Comparison of ENCODE assay signal across 1 cellular context in genomic region chr4:184328022-184328736, GRCh38.
TF ChIP-seq lines count a peak whose summit lies in the region.

No MANE protein-coding gene starts in this region.

TF ChIP-seq in GM12878, 131 proteins besides CTCF, POLR2A, EP300 and RAD21 (continued from another document):
- TF ChIP-seq, protein P1, sequence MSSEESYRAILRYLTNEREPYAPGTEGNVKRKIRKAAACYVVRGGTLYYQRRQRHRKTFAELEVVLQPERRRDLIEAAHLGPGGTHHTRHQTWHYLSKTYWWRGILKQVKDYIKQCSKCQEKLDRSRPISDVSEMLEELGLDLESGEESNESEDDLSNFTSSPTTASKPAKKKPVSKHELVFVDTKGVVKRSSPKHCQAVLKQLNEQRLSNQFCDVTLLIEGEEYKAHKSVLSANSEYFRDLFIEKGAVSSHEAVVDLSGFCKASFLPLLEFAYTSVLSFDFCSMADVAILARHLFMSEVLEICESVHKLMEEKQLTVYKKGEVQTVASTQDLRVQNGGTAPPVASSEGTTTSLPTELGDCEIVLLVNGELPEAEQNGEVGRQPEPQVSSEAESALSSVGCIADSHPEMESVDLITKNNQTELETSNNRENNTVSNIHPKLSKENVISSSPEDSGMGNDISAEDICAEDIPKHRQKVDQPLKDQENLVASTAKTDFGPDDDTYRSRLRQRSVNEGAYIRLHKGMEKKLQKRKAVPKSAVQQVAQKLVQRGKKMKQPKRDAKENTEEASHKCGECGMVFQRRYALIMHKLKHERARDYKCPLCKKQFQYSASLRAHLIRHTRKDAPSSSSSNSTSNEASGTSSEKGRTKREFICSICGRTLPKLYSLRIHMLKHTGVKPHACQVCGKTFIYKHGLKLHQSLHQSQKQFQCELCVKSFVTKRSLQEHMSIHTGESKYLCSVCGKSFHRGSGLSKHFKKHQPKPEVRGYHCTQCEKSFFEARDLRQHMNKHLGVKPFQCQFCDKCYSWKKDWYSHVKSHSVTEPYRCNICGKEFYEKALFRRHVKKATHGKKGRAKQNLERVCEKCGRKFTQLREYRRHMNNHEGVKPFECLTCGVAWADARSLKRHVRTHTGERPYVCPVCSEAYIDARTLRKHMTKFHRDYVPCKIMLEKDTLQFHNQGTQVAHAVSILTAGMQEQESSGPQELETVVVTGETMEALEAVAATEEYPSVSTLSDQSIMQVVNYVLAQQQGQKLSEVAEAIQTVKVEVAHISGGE (CRISPR knock-in tag; IDR thresholded peaks at IDR 0.05), result no peak
- TF ChIP-seq RBBP5 (conservative IDR thresholded peaks at IDR 0.05) (no peak), IKZF1 (conservative IDR thresholded peaks at IDR 0.05) (peak; percentile 96), PAX8 (IDR thresholded peaks at IDR 0.05) (no peak), POU2F2 (IDR thresholded peaks at IDR 0.05; ENCODE audit: borderline replicate concordance, low read depth, low read length) (peak; percentile 90), TCF3 (IDR thresholded peaks at IDR 0.05; ENCODE audit: borderline replicate concordance, insufficient read depth, low read depth, low read length) (peak; percentile 74; the same call in 1 of the 2 replicates), SMAD5 (IDR thresholded peaks at IDR 0.05; ENCODE audit: low read depth) (peak; percentile 47; the same call in 1 of the 2 replicates), FOXM1 (IDR thresholded peaks at IDR 0.05; ENCODE audit: low read depth, low read length) (peak; percentile 97), MEF2B (IDR thresholded peaks at IDR 0.05; ENCODE audit: partially characterized antibody, poor library complexity, severe bottlenecking) (peak; percentile 42), ZBED1 (IDR thresholded peaks at IDR 0.05; ENCODE audit: borderline replicate concordance) (peak; percentile 83; the same call in 1 of the 2 replicates), BHLHE40 (IDR thresholded peaks at IDR 0.05; ENCODE audit: borderline replicate concordance in 1 of 2, low read depth in 2 of 2, low read length in 1 of 2) (peak; percentile 71 to 72), NFIC (IDR thresholded peaks at IDR 0.05; ENCODE audit: low read depth, low read length) (peak; percentile 95), CHD2 (IDR thresholded peaks at IDR 0.05; ENCODE audit: borderline replicate concordance, low read depth, low read length) (peak; percentile 71), BRCA1 (IDR thresholded peaks at IDR 0.05; ENCODE audit: low read depth, low read length) (no peak), SMC3 (IDR thresholded peaks at IDR 0.05; ENCODE audit: borderline replicate concordance, low read length) (peak; percentile 19; the same call in 1 of the 2 replicates), NFXL1 (IDR thresholded peaks at IDR 0.05; ENCODE audit: borderline replicate concordance) (no peak), RELA (IDR thresholded peaks at IDR 0.05; ENCODE audit: borderline replicate concordance, partially characterized antibody) (peak; percentile 87), MTA2 (IDR thresholded peaks at IDR 0.05; ENCODE audit: low read depth) (peak; percentile 70), ZBTB33 (IDR thresholded peaks at IDR 0.05) (no peak), JUNB (IDR thresholded peaks at IDR 0.05) (peak; percentile 80), IKZF2 (IDR thresholded peaks at IDR 0.05) (peak; percentile 97 to 98), RUNX3 (IDR thresholded peaks at IDR 0.05; ENCODE audit: low read length) (peak; percentile 78), SMAD1 (IDR thresholded peaks at IDR 0.05; ENCODE audit: low read depth, partially characterized antibody) (peak; percentile 75), DPF2 (IDR thresholded peaks at IDR 0.05) (peak; percentile 80), SMARCA5 (IDR thresholded peaks at IDR 0.05) (peak; percentile 37), MXI1 (IDR thresholded peaks at IDR 0.05; ENCODE audit: low read depth, low read length) (peak; percentile 68), TCF12 (IDR thresholded peaks at IDR 0.05; ENCODE audit: low read depth, low read length) (peak; percentile 87), NBN (IDR thresholded peaks at IDR 0.05) (peak; percentile 80), MYB (IDR thresholded peaks at IDR 0.05; ENCODE audit: borderline replicate concordance, low read depth, low read length) (no peak)
- TF ChIP-seq, protein P2, sequence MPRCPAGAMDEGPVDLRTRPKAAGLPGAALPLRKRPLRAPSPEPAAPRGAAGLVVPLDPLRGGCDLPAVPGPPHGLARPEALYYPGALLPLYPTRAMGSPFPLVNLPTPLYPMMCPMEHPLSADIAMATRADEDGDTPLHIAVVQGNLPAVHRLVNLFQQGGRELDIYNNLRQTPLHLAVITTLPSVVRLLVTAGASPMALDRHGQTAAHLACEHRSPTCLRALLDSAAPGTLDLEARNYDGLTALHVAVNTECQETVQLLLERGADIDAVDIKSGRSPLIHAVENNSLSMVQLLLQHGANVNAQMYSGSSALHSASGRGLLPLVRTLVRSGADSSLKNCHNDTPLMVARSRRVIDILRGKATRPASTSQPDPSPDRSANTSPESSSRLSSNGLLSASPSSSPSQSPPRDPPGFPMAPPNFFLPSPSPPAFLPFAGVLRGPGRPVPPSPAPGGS (IDR thresholded peaks at IDR 0.05; ENCODE audit: borderline replicate concordance, insufficient read depth, low read depth, low read length, poor library complexity, severe bottlenecking), result peak; percentile 85
- TF ChIP-seq, protein P3, sequence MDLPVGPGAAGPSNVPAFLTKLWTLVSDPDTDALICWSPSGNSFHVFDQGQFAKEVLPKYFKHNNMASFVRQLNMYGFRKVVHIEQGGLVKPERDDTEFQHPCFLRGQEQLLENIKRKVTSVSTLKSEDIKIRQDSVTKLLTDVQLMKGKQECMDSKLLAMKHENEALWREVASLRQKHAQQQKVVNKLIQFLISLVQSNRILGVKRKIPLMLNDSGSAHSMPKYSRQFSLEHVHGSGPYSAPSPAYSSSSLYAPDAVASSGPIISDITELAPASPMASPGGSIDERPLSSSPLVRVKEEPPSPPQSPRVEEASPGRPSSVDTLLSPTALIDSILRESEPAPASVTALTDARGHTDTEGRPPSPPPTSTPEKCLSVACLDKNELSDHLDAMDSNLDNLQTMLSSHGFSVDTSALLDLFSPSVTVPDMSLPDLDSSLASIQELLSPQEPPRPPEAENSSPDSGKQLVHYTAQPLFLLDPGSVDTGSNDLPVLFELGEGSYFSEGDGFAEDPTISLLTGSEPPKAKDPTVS (IDR thresholded peaks at IDR 0.05; ENCODE audit: low read depth, low read length), result no peak
- TF ChIP-seq, protein P4, sequence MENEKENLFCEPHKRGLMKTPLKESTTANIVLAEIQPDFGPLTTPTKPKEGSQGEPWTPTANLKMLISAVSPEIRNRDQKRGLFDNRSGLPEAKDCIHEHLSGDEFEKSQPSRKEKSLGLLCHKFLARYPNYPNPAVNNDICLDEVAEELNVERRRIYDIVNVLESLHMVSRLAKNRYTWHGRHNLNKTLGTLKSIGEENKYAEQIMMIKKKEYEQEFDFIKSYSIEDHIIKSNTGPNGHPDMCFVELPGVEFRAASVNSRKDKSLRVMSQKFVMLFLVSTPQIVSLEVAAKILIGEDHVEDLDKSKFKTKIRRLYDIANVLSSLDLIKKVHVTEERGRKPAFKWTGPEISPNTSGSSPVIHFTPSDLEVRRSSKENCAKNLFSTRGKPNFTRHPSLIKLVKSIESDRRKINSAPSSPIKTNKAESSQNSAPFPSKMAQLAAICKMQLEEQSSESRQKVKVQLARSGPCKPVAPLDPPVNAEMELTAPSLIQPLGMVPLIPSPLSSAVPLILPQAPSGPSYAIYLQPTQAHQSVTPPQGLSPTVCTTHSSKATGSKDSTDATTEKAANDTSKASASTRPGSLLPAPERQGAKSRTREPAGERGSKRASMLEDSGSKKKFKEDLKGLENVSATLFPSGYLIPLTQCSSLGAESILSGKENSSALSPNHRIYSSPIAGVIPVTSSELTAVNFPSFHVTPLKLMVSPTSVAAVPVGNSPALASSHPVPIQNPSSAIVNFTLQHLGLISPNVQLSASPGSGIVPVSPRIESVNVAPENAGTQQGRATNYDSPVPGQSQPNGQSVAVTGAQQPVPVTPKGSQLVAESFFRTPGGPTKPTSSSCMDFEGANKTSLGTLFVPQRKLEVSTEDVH (IDR thresholded peaks at IDR 0.05; ENCODE audit: low read depth, partially characterized antibody), result no peak
- TF ChIP-seq, protein P5, sequence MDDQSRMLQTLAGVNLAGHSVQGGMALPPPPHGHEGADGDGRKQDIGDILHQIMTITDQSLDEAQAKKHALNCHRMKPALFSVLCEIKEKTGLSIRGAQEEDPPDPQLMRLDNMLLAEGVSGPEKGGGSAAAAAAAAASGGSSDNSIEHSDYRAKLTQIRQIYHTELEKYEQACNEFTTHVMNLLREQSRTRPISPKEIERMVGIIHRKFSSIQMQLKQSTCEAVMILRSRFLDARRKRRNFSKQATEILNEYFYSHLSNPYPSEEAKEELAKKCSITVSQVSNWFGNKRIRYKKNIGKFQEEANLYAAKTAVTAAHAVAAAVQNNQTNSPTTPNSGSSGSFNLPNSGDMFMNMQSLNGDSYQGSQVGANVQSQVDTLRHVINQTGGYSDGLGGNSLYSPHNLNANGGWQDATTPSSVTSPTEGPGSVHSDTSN (IDR thresholded peaks at IDR 0.05; ENCODE audit: insufficient replicate concordance, low read depth, low read length), result no peak
